In genomic region chr20:63704749-63705117, GRCh38 we compare ENCODE assay signal across 1 cellular context.
TF ChIP-seq lines count a peak whose summit lies in the region.

No MANE protein-coding gene starts in this region.

TF ChIP-seq in GM12878, 131 proteins besides CTCF, POLR2A, EP300 and RAD21:
- TF ChIP-seq E2F4 (IDR thresholded peaks at IDR 0.05; ENCODE audit: low read depth, low read length) (no peak), LARP7 (IDR thresholded peaks at IDR 0.05) (no peak), FOXM1 (IDR thresholded peaks at IDR 0.05; ENCODE audit: low read depth, low read length) (no peak), FOXK2 (IDR thresholded peaks at IDR 0.05) (no peak), SIN3A (IDR thresholded peaks at IDR 0.05; ENCODE audit: low read depth, low read length) (no peak), BHLHE40 (IDR thresholded peaks at IDR 0.05; ENCODE audit: borderline replicate concordance in 1 of 2, low read depth in 2 of 2, low read length in 1 of 2) (no peak), BCL11A (IDR thresholded peaks at IDR 0.05; ENCODE audit: low read depth, low read length) (no peak), ATF7 (IDR thresholded peaks at IDR 0.05; ENCODE audit: low read depth) (no peak), ZNF592 (IDR thresholded peaks at IDR 0.05) (no peak), NRF1 (conservative IDR thresholded peaks at IDR 0.05; ENCODE audit: low read depth, low read length) (no peak), ZBED1 (IDR thresholded peaks at IDR 0.05; ENCODE audit: borderline replicate concordance) (no peak), NFYA (IDR thresholded peaks at IDR 0.05; ENCODE audit: borderline replicate concordance, low read depth, low read length) (no peak), CHD1 (IDR thresholded peaks at IDR 0.05; ENCODE audit: low read depth, low read length) (no peak), BRCA1 (IDR thresholded peaks at IDR 0.05; ENCODE audit: low read depth, low read length) (no peak)
